Comparison of ENCODE assay signal across 27 cellular contexts in the genomic region with DNA sequence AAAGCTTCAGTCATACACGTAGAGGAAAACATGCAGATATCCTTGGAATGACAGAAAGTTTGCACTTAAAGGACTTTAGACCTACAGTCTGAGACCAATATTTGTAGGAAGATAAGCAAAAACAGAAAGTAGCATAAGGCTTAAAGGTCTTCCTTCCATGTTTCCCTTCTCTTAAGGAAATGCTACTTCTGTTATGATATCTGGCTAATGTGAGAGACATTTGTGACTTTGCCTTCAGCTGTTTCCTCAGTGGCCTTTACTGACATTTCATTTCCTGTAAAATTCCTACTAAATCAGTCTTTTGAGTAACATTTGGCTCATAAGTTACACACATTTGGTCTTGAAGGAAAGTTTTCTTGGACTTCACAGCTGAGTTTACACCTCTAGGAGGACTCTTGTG.
"Had no signal": no experiment of that assay in that cellular context is flagged by ENCODE, and none has a peak within 500 bp of the region (broad histone marks: within the 10 kb centered on the region; RNA-seq: fewer than 3 reads in every experiment).

No MANE protein-coding gene starts in this region.

- H3K36me3 ChIP-seq: heart right ventricle, lower lobe of right lung, pancreas, prostate gland, sigmoid colon, spleen, tibial nerve, uterus had no signal

- ATAC-seq: heart right ventricle; left colon; left ventricle myocardium superior; lower lobe of right lung; naive thymus-derived CD8-positive, alpha-beta T cell; right cardiac atrium; stimulated activated memory B cell treated with anti-CD40 and anti-IgM and Interleukin-4, amounts not matched to agents 10 μg/mL and 1 μg/mL and 100 μg/mL, for 72 hours; stimulated activated naive CD8-positive, alpha-beta T cell treated with anti-CD3 and anti-CD28 coated beads, Interleukin-15, amount 100 ng/mL, for 72 hours had no signal

- DNase-seq: heart right ventricle; hippocampal formation; immature natural killer cell; kidney; left colon; left ventricle myocardium superior; lower lobe of right lung; mammary epithelial cell; mesenchymal stem cell; naive thymus-derived CD8-positive, alpha-beta T cell; nucleus accumbens; pancreas; posterior cingulate gyrus; retina; right cardiac atrium; sigmoid colon; small intestine; spleen; stimulated activated CD4-positive, alpha-beta T cell treated with anti-CD3 and anti-CD28 coated beads, Interleukin-4, amount 100 ng/mL, for 24 hours; stimulated activated naive CD4-positive, alpha-beta T cell treated with Interleukin-2 at 50 U/mL for 16 hours; stimulated activated naive CD8-positive, alpha-beta T cell treated with anti-CD3 and anti-CD28 coated beads, Interleukin-15, amount 100 ng/mL, for 72 hours; substantia nigra; uterus had no signal

- H3K4me1 ChIP-seq: heart right ventricle, lower lobe of right lung, pancreas, prostate gland, sigmoid colon, spleen, tibial nerve, uterus had no signal

- H3K27ac ChIP-seq: heart right ventricle, lower lobe of right lung, pancreas, prostate gland, sigmoid colon, spleen, tibial nerve, uterus had no signal

- H3K9me3 ChIP-seq: heart right ventricle, lower lobe of right lung, pancreas, prostate gland, sigmoid colon, spleen, tibial nerve, uterus had no signal

- H3K4me3 ChIP-seq: heart right ventricle, lower lobe of right lung, pancreas, prostate gland, sigmoid colon, spleen, tibial nerve, uterus had no signal

- FAIRE-seq: islet of Langerhans, kidney, pancreas, small intestine had no signal

- H3K27me3 ChIP-seq: heart right ventricle, pancreas, sigmoid colon, spleen, tibial nerve, uterus had no signal
